Comparison of ENCODE assay signal across 1 cellular context in the genomic region with DNA sequence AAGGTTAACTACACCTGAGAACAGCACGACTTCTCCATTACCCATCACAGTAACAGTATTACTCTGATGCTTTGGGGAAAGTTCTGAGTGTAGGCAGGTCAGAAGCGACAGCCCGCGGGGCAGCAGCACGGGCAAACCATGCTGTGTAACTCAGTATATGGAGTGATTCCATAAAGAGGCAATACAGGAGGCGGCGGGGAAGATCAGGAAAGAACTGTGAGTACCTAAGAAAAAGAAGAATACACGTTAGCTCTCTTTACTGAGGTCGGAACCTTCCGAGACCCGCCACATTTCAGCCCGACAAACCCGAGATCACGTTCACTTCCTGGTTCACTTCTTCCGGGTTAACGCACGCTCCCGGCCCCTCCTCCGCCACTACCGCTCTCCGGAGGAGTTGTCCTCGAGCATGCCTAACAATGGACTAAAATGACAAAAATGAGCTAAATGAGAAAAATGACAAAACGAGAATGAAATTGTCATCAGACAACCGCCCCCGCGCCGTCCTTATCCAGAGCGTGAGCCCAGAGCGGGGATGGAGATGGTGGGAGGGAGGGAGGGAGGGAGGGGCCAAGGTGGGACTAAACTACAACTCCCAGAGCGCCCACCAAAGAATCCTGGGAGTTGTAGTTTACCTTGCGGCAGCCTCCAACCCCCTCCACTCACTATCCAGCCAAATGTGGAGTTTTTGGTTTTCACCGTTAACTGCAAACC.
TF ChIP-seq lines count a peak whose summit lies in the region.

A gene with protein sequence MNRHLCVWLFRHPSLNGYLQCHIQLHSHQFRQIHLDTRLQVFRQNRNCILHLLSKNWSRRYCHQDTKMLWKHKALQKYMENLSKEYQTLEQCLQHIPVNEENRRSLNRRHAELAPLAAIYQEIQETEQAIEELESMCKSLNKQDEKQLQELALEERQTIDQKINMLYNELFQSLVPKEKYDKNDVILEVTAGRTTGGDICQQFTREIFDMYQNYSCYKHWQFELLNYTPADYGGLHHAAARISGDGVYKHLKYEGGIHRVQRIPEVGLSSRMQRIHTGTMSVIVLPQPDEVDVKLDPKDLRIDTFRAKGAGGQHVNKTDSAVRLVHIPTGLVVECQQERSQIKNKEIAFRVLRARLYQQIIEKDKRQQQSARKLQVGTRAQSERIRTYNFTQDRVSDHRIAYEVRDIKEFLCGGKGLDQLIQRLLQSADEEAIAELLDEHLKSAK (minus strand): TSS at position 316 of the 711 bp plus-strand sequence. CDS start 2,669 bp downstream, outside the sequence.

TF ChIP-seq in HCT116, 20 proteins besides CTCF, POLR2A, EP300 and RAD21 (continued from another document):
- TF ChIP-seq, protein P1, sequence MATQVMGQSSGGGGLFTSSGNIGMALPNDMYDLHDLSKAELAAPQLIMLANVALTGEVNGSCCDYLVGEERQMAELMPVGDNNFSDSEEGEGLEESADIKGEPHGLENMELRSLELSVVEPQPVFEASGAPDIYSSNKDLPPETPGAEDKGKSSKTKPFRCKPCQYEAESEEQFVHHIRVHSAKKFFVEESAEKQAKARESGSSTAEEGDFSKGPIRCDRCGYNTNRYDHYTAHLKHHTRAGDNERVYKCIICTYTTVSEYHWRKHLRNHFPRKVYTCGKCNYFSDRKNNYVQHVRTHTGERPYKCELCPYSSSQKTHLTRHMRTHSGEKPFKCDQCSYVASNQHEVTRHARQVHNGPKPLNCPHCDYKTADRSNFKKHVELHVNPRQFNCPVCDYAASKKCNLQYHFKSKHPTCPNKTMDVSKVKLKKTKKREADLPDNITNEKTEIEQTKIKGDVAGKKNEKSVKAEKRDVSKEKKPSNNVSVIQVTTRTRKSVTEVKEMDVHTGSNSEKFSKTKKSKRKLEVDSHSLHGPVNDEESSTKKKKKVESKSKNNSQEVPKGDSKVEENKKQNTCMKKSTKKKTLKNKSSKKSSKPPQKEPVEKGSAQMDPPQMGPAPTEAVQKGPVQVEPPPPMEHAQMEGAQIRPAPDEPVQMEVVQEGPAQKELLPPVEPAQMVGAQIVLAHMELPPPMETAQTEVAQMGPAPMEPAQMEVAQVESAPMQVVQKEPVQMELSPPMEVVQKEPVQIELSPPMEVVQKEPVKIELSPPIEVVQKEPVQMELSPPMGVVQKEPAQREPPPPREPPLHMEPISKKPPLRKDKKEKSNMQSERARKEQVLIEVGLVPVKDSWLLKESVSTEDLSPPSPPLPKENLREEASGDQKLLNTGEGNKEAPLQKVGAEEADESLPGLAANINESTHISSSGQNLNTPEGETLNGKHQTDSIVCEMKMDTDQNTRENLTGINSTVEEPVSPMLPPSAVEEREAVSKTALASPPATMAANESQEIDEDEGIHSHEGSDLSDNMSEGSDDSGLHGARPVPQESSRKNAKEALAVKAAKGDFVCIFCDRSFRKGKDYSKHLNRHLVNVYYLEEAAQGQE (IDR thresholded peaks at IDR 0.05; ENCODE audit: low read depth), result no peak
- no peak for TF ChIP-seq TCF7L2 (IDR thresholded peaks at IDR 0.05; ENCODE audit: borderline replicate concordance, extremely low read depth, insufficient read depth, insufficient read length)
